ENCODE assay signal across 1 cellular context in the genomic region with DNA sequence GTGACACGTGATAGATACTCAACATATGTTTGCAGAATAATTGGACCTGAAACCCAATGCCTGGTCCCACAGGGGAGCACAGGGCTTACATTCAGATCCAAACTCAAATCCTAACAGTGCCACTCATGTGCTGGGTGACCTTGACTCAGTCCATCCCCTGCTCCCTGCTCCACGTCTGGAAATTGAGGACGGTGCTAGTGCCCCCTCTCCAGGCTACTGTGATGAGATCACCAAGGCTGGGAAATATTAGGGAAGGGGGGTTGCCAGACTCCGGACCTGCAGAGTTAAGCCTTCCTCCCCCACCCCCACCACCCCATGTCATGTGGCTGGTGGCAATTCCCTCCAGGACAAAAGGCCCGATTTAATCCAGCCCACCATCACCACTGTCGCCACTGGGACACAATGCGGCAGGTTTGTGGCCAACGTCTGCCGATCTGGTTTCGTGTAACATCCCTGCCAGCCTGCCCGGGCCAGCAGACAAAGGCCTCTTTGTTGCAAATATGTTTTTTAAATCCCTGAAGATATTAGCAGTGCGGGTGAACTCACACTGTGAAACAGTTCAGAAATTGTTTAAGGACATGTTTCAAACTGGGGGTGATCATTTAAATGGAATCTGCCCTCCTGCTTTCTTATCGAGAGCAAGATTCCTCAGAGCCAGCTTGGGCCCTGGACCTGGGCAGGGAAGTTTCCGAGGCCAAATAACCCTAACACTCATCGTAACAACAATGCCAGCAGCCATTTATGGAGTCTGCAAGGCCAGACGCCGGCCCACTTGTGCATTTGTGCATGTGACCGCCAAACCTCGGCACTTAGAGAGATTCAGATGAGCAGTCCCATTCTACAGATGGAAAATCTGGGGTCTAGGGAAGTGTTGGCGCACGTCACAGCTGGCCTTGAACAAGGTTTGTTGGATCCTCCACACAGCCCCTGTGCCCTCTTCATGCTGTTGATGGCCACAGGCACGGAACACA.
TF ChIP-seq lines count a peak whose summit lies in the region.

No MANE protein-coding gene starts in this region.

TF ChIP-seq in HepG2, 621 proteins besides CTCF, POLR2A, EP300 and RAD21:
- TF ChIP-seq, protein P1, sequence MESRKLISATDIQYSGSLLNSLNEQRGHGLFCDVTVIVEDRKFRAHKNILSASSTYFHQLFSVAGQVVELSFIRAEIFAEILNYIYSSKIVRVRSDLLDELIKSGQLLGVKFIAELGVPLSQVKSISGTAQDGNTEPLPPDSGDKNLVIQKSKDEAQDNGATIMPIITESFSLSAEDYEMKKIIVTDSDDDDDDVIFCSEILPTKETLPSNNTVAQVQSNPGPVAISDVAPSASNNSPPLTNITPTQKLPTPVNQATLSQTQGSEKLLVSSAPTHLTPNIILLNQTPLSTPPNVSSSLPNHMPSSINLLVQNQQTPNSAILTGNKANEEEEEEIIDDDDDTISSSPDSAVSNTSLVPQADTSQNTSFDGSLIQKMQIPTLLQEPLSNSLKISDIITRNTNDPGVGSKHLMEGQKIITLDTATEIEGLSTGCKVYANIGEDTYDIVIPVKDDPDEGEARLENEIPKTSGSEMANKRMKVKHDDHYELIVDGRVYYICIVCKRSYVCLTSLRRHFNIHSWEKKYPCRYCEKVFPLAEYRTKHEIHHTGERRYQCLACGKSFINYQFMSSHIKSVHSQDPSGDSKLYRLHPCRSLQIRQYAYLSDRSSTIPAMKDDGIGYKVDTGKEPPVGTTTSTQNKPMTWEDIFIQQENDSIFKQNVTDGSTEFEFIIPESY (CRISPR knock-in tag; IDR thresholded peaks at IDR 0.05): 0 out of 2 replicates have a peak, but pooled peaks have one; percentile 13
- TF ChIP-seq HNRNPLL (IDR thresholded peaks at IDR 0.05; ENCODE audit: low read depth, low read length, poor library complexity, severe bottlenecking): no peak
- no peak for TF ChIP-seq KAT7 (CRISPR knock-in tag; IDR thresholded peaks at IDR 0.05; ENCODE audit: borderline replicate concordance)
- TF ChIP-seq ZNF24 (IDR thresholded peaks at IDR 0.05): 0 out of 2 replicates have a peak, but pooled peaks have one; percentile 35
- no peak for TF ChIP-seq HOXA5 (CRISPR knock-in tag; IDR thresholded peaks at IDR 0.05)
- TF ChIP-seq, protein P2, sequence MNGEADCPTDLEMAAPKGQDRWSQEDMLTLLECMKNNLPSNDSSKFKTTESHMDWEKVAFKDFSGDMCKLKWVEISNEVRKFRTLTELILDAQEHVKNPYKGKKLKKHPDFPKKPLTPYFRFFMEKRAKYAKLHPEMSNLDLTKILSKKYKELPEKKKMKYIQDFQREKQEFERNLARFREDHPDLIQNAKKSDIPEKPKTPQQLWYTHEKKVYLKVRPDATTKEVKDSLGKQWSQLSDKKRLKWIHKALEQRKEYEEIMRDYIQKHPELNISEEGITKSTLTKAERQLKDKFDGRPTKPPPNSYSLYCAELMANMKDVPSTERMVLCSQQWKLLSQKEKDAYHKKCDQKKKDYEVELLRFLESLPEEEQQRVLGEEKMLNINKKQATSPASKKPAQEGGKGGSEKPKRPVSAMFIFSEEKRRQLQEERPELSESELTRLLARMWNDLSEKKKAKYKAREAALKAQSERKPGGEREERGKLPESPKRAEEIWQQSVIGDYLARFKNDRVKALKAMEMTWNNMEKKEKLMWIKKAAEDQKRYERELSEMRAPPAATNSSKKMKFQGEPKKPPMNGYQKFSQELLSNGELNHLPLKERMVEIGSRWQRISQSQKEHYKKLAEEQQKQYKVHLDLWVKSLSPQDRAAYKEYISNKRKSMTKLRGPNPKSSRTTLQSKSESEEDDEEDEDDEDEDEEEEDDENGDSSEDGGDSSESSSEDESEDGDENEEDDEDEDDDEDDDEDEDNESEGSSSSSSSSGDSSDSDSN (CRISPR knock-in tag; IDR thresholded peaks at IDR 0.05): 0 out of 2 replicates have a peak, but pooled peaks have one; percentile 18
- TF ChIP-seq ZNF30 (CRISPR knock-in tag; IDR thresholded peaks at IDR 0.05): no peak
- TF ChIP-seq ZSCAN9 (CRISPR knock-in tag; IDR thresholded peaks at IDR 0.05; ENCODE audit: borderline replicate concordance): no peak
- TF ChIP-seq HDAC1 (CRISPR knock-in tag; IDR thresholded peaks at IDR 0.05): no peak
- TF ChIP-seq, protein P3, sequence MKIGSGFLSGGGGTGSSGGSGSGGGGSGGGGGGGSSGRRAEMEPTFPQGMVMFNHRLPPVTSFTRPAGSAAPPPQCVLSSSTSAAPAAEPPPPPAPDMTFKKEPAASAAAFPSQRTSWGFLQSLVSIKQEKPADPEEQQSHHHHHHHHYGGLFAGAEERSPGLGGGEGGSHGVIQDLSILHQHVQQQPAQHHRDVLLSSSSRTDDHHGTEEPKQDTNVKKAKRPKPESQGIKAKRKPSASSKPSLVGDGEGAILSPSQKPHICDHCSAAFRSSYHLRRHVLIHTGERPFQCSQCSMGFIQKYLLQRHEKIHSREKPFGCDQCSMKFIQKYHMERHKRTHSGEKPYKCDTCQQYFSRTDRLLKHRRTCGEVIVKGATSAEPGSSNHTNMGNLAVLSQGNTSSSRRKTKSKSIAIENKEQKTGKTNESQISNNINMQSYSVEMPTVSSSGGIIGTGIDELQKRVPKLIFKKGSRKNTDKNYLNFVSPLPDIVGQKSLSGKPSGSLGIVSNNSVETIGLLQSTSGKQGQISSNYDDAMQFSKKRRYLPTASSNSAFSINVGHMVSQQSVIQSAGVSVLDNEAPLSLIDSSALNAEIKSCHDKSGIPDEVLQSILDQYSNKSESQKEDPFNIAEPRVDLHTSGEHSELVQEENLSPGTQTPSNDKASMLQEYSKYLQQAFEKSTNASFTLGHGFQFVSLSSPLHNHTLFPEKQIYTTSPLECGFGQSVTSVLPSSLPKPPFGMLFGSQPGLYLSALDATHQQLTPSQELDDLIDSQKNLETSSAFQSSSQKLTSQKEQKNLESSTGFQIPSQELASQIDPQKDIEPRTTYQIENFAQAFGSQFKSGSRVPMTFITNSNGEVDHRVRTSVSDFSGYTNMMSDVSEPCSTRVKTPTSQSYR (CRISPR knock-in tag; IDR thresholded peaks at IDR 0.05; ENCODE audit: borderline replicate concordance): 0 out of 2 replicates have a peak, but pooled peaks have one; percentile 22
- TF ChIP-seq, protein P4, sequence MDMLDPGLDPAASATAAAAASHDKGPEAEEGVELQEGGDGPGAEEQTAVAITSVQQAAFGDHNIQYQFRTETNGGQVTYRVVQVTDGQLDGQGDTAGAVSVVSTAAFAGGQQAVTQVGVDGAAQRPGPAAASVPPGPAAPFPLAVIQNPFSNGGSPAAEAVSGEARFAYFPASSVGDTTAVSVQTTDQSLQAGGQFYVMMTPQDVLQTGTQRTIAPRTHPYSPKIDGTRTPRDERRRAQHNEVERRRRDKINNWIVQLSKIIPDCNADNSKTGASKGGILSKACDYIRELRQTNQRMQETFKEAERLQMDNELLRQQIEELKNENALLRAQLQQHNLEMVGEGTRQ (IDR thresholded peaks at IDR 0.05; ENCODE audit: low read depth, low read length): no peak
- TF ChIP-seq, protein P4 (CRISPR knock-in tag; IDR thresholded peaks at IDR 0.05; ENCODE audit: borderline replicate concordance): no peak
- TF ChIP-seq SSRP1 (CRISPR knock-in tag; IDR thresholded peaks at IDR 0.05): no peak
- no peak for TF ChIP-seq CENPT (CRISPR knock-in tag; IDR thresholded peaks at IDR 0.05; ENCODE audit: low read depth)
- TF ChIP-seq LCORL (IDR thresholded peaks at IDR 0.05): no peak
- TF ChIP-seq LCORL (CRISPR knock-in tag; IDR thresholded peaks at IDR 0.05): no peak
- TF ChIP-seq TP53 (CRISPR knock-in tag; conservative IDR thresholded peaks at IDR 0.05): no peak
- TF ChIP-seq, protein P5, sequence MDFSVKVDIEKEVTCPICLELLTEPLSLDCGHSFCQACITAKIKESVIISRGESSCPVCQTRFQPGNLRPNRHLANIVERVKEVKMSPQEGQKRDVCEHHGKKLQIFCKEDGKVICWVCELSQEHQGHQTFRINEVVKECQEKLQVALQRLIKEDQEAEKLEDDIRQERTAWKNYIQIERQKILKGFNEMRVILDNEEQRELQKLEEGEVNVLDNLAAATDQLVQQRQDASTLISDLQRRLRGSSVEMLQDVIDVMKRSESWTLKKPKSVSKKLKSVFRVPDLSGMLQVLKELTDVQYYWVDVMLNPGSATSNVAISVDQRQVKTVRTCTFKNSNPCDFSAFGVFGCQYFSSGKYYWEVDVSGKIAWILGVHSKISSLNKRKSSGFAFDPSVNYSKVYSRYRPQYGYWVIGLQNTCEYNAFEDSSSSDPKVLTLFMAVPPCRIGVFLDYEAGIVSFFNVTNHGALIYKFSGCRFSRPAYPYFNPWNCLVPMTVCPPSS (IDR thresholded peaks at IDR 0.05): no peak
- TF ChIP-seq ZNF557 (CRISPR knock-in tag; IDR thresholded peaks at IDR 0.05): no peak
- TF ChIP-seq, protein P6, sequence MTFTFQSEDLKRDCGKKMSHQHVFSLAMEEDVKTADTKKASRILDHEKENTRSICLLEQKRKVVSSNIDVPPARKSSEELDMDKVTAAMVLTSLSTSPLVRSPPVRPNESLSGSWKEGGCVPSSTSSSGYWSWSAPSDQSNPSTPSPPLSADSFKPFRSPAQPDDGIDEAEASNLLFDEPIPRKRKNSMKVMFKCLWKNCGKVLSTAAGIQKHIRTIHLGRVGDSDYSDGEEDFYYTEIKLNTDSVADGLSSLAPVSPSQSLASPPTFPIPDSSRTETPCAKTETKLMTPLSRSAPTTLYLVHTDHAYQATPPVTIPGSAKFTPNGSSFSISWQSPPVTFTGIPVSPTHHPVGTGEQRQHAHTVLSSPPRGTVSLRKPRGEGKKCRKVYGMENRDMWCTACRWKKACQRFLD (CRISPR knock-in tag; IDR thresholded peaks at IDR 0.05; ENCODE audit: borderline replicate concordance): no peak
- peak; percentile 86 for TF ChIP-seq ZNF629 (CRISPR knock-in tag; conservative IDR thresholded peaks at IDR 0.05)
- TF ChIP-seq, protein P7, sequence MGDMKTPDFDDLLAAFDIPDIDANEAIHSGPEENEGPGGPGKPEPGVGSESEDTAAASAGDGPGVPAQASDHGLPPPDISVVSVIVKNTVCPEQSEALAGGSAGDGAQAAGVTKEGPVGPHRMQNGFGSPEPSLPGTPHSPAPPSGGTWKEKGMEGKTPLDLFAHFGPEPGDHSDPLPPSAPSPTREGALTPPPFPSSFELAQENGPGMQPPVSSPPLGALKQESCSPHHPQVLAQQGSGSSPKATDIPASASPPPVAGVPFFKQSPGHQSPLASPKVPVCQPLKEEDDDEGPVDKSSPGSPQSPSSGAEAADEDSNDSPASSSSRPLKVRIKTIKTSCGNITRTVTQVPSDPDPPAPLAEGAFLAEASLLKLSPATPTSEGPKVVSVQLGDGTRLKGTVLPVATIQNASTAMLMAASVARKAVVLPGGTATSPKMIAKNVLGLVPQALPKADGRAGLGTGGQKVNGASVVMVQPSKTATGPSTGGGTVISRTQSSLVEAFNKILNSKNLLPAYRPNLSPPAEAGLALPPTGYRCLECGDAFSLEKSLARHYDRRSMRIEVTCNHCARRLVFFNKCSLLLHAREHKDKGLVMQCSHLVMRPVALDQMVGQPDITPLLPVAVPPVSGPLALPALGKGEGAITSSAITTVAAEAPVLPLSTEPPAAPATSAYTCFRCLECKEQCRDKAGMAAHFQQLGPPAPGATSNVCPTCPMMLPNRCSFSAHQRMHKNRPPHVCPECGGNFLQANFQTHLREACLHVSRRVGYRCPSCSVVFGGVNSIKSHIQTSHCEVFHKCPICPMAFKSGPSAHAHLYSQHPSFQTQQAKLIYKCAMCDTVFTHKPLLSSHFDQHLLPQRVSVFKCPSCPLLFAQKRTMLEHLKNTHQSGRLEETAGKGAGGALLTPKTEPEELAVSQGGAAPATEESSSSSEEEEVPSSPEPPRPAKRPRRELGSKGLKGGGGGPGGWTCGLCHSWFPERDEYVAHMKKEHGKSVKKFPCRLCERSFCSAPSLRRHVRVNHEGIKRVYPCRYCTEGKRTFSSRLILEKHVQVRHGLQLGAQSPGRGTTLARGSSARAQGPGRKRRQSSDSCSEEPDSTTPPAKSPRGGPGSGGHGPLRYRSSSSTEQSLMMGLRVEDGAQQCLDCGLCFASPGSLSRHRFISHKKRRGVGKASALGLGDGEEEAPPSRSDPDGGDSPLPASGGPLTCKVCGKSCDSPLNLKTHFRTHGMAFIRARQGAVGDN (CRISPR knock-in tag; IDR thresholded peaks at IDR 0.05): peak; percentile 38
- no peak for TF ChIP-seq SMARCE1 (IDR thresholded peaks at IDR 0.05; ENCODE audit: borderline replicate concordance)
- TF ChIP-seq, protein P8, sequence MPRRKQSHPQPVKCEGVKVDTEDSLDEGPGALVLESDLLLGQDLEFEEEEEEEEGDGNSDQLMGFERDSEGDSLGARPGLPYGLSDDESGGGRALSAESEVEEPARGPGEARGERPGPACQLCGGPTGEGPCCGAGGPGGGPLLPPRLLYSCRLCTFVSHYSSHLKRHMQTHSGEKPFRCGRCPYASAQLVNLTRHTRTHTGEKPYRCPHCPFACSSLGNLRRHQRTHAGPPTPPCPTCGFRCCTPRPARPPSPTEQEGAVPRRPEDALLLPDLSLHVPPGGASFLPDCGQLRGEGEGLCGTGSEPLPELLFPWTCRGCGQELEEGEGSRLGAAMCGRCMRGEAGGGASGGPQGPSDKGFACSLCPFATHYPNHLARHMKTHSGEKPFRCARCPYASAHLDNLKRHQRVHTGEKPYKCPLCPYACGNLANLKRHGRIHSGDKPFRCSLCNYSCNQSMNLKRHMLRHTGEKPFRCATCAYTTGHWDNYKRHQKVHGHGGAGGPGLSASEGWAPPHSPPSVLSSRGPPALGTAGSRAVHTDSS (CRISPR knock-in tag; conservative IDR thresholded peaks at IDR 0.05): no peak
- TF ChIP-seq STAG1 (CRISPR knock-in tag; IDR thresholded peaks at IDR 0.05): peak; percentile 36
- no peak for TF ChIP-seq ZNF672 (CRISPR knock-in tag; IDR thresholded peaks at IDR 0.05)
TF ChIP-seq in HepG2: peak in this region for 7.
